Comparison of ENCODE assay signal across 10 cellular contexts in genomic region chr15:23303654-23304053, GRCh38. TPM values are rescaled to one million over a fixed set of nuclear protein-coding genes. Genes with fewer than 3 reads are reported as not detected.
DNase-seq lines count a peak whose midpoint lies in the region; ATAC-seq and TF ChIP-seq lines count a peak whose summit lies in the region.
"Not testable (repeated sequence)": the region's sequence is repeated elsewhere in the genome, so short reads cannot be mapped to it uniquely, and the experiment has no call there.
"Had no signal": no experiment of that assay in that cellular context is flagged by ENCODE, and none has a peak within 500 bp of the region (broad histone marks: within the 10 kb centered on the region; RNA-seq: fewer than 3 reads in every experiment).

No MANE protein-coding gene starts in this region.

- not testable (repeated sequence) for H3K9me2 ChIP-seq in SK-N-SH

- not testable (repeated sequence) for H3K4me1 ChIP-seq in SK-N-SH (ENCODE audit: control insufficient read depth in 1 of 2, insufficient read depth in 2 of 2, low read depth in 1 of 2, low read length in 1 of 2); endocrine pancreas (ENCODE audit: control insufficient read depth, insufficient read depth, low read length); parathyroid adenoma
- H3K4me1 ChIP-seq in tibial nerve: peaks cover 0 to 22% (median 4%) of the 10 kb centered on the region in 4 donors

- 2% methylated on average over 10 of the region's 55 CpGs for WGBS in SK-N-SH (ENCODE audit: low lambda C conversion rate)
- 0% methylated on average over 3 of the region's 55 CpGs; no CpG with 5 or more reads in 1 of the 2 donors for WGBS in tibial nerve, 2 donors

- H3K4me3 ChIP-seq in SK-N-SH (ENCODE audit: low read depth in 2 of 2, low read length in 1 of 2) (peak overlapping the region; percentile 53 to 92), endocrine pancreas (ENCODE audit: control insufficient read depth, insufficient read depth, low read length) (peak overlapping the region; percentile 49), parathyroid adenoma (ENCODE audit: low read depth, low read length) (peak overlapping the region; percentile 22), tibial nerve (peak overlapping the region; percentile 28 to 52 (median 44))

- H3K4me2 ChIP-seq in SK-N-SH: peak overlapping the region; percentile 88
- not testable (repeated sequence) for H3K4me2 ChIP-seq in parathyroid adenoma (ENCODE audit: low read length)

- peak in 1 of 2 donors; percentile 32 for TF ChIP-seq POLR2A in tibial nerve (IDR thresholded peaks at IDR 0.05)

- POLR2A ChIA-PET in SK-N-SH (lab: Yijun Ruan, JAX): not testable (repeated sequence)

- H3K79me2 ChIP-seq in SK-N-SH (ENCODE audit: insufficient read depth): peaks cover 44% of the 10 kb centered on the region
- not testable (repeated sequence) for H3K79me2 ChIP-seq in parathyroid adenoma

- not testable (repeated sequence) for H3K9me3 ChIP-seq in SK-N-SH; endocrine pancreas (ENCODE audit: control insufficient read depth, low read length); parathyroid adenoma (ENCODE audit: control insufficient read depth, low read length); tibial nerve

- not testable (repeated sequence) for H3K27ac ChIP-seq in SK-N-SH (ENCODE audit: low read depth in 2 of 2, low read length in 1 of 2); parathyroid adenoma
- H3K27ac ChIP-seq in tibial nerve: peak overlapping the region in 1 of 4 donors; percentile 50

- not testable (repeated sequence) for TF ChIP-seq EP300 in SK-N-SH (IDR thresholded peaks at IDR 0.05; ENCODE audit: borderline replicate concordance in 1 of 2, low read depth in 1 of 2, low read length in 1 of 2); tibial nerve (IDR thresholded peaks at IDR 0.05)

- DNase-seq in ELF-1 (ENCODE audit: low read depth, low spot score) (peak; percentile 9), SK-N-SH (peak; percentile 79), activated gamma-delta T cell treated with Interleukin-2 at 50 U/mL for 16 hours (peak; percentile 24), iPS-NIHi7 (ENCODE audit: extremely low spot score) (peak; percentile 15)
- DNase-seq in tibial nerve (ENCODE audit: low spot score in 2 of 2): not testable (repeated sequence)

- H3K9ac ChIP-seq in SK-N-SH: peak overlapping the region; percentile 69; the same call in 1 of the 2 replicates
- not testable (repeated sequence) for H3K9ac ChIP-seq in endocrine pancreas (ENCODE audit: control insufficient read depth, insufficient read depth, low read length); parathyroid adenoma

- not testable (repeated sequence) for H4K20me1 ChIP-seq in SK-N-SH (ENCODE audit: insufficient read depth)

- not testable (repeated sequence) for H3K27me3 ChIP-seq in SK-N-SH (ENCODE audit: insufficient read depth); endocrine pancreas (ENCODE audit: control insufficient read depth, insufficient read depth, low read length); parathyroid adenoma (ENCODE audit: control insufficient read depth, insufficient read depth, low read length); tibial nerve

- H3K36me3 ChIP-seq in SK-N-SH (replicated peaks in 1 of 2; ENCODE audit: control insufficient read depth in 1 of 2, insufficient read depth in 2 of 2, low read length in 1 of 2): peaks cover 11 to 16% of the 10 kb centered on the region in 2 experiments
- not testable (repeated sequence) for H3K36me3 ChIP-seq in endocrine pancreas (ENCODE audit: control insufficient read depth, insufficient read depth, low read length); parathyroid adenoma (ENCODE audit: control insufficient read depth, insufficient read depth, low read length)
- peaks cover 0 to 27% (median 0%) of the 10 kb centered on the region in 3 donors for H3K36me3 ChIP-seq in tibial nerve

- CTCF ChIA-PET in SK-N-SH (lab: Yijun Ruan, JAX): not testable (repeated sequence)

- H2AFZ ChIP-seq in SK-N-SH (ENCODE audit: low read depth): peak overlapping the region; percentile 63; the same call in 1 of the 2 replicates
- not testable (repeated sequence) for H2AFZ ChIP-seq in parathyroid adenoma

- peak; percentile 9 for ATAC-seq in HG02759 (IDR thresholded peaks at IDR 0.05; ENCODE audit: unreplicated experiment)

- not testable (repeated sequence) for TF ChIP-seq CTCF in SK-N-SH (IDR thresholded peaks at IDR 0.05); parathyroid adenoma (IDR thresholded peaks at IDR 0.05); tibial nerve (IDR thresholded peaks at IDR 0.05)

- not testable (repeated sequence) for H3F3A ChIP-seq in SK-N-SH (replicated peaks; ENCODE audit: insufficient read depth)

- not testable (repeated sequence) for TF ChIP-seq RAD21 in SK-N-SH (IDR thresholded peaks at IDR 0.05; ENCODE audit: low read length)

RNA-seq across cellular contexts. Expression of gene GOLGA6L26, which starts 30.3 kb away (rescaled TPM):
- not detected in 2 replicates for polyA plus RNA-seq in SK-N-SH (2012; rRNA removed)
- polyA plus RNA-seq in SK-N-SH (2012; cell fraction: cytosol; rRNA removed): not detected in 2 replicates
- not detected in 2 replicates for polyA plus RNA-seq in SK-N-SH (2012; cell fraction: nucleus; rRNA removed)
- total RNA-seq in tibial nerve: not detected
- total RNA-seq: SK-MEL-5, ureter had no signal

RNA-seq across cellular contexts. Expression of gene GOLGA8S, which starts 50.9 kb away (rescaled TPM):
- polyA plus RNA-seq in SK-N-SH (2012; rRNA removed): 0.02 TPM in 2 replicates
- 0.01 TPM in 2 replicates for polyA plus RNA-seq in SK-N-SH (2012; cell fraction: cytosol; rRNA removed)
- polyA plus RNA-seq in SK-N-SH (2012; cell fraction: nucleus; rRNA removed): 0.02 and 0.12 TPM in 2 replicates
- under 1 TPM in 2 of 4 donors, not detected in 2; 0.63 to 0.66 TPM for total RNA-seq in tibial nerve
- total RNA-seq: SK-MEL-5 had no signal

Comparison
In these comparisons a context has a peak if more than half of its experiments do, and no peak if none do; other contexts are left out.
1. H3K4me3 ChIP-seq: peak in every context shown above with its lines; median percentile 72 in SK-N-SH; 49 in endocrine pancreas; 44 in tibial nerve; 22 in parathyroid adenoma.